In the genomic region with DNA sequence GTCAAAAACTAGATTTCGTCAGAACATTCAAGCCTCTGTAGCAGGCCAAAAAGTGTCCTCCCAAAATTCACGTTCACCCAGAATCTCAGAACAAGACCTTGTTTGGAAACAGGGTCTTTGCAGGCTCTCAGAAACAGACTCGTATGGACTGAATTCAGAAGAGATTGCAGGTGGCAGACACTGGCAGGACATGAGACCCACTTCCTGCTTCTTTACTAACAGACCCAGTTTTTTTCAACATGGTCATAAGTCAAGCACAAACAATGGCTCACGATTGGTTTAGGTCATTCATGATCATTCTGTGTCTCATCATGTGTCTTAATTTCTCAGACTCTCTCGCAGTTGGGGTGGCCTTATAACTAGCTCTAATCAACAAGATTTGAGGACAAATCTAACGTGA, we compare ENCODE assay signal across 2 cellular contexts.
TF ChIP-seq lines count a peak whose summit lies in the region.

No MANE protein-coding gene starts in this region.

TF ChIP-seq in HepG2, 621 proteins besides CTCF, POLR2A, EP300 and RAD21:
- TF ChIP-seq ZNF709 (CRISPR knock-in tag; IDR thresholded peaks at IDR 0.05) (no peak), CCAR2 (optimal IDR thresholded peaks at IDR 0.05; ENCODE audit: low read depth, low read length) (no peak), NFE2L1 (CRISPR knock-in tag; IDR thresholded peaks at IDR 0.05; ENCODE audit: borderline replicate concordance) (no peak), RELA (CRISPR knock-in tag; IDR thresholded peaks at IDR 0.05) (no peak), TBP (CRISPR knock-in tag; IDR thresholded peaks at IDR 0.05) (no peak), NFYC (CRISPR knock-in tag; IDR thresholded peaks at IDR 0.05) (no peak), ZNF446 (CRISPR knock-in tag; IDR thresholded peaks at IDR 0.05) (no peak), ZNF850 (CRISPR knock-in tag; conservative IDR thresholded peaks at IDR 0.05) (no peak), HHEX (CRISPR knock-in tag; IDR thresholded peaks at IDR 0.05) (no peak), ZNF207 (IDR thresholded peaks at IDR 0.05; ENCODE audit: borderline replicate concordance) (no peak), ZNF232 (CRISPR knock-in tag; IDR thresholded peaks at IDR 0.05; ENCODE audit: borderline replicate concordance) (no peak), ZFP82 (CRISPR knock-in tag; IDR thresholded peaks at IDR 0.05; ENCODE audit: borderline replicate concordance) (no peak), SRSF4 (IDR thresholded peaks at IDR 0.05; ENCODE audit: low read depth, low read length, poor library complexity, severe bottlenecking) (no peak), ZFP37 (CRISPR knock-in tag; IDR thresholded peaks at IDR 0.05; ENCODE audit: borderline replicate concordance) (no peak), ZNF20 (CRISPR knock-in tag; IDR thresholded peaks at IDR 0.05) (no peak)
- TF ChIP-seq, protein P1, sequence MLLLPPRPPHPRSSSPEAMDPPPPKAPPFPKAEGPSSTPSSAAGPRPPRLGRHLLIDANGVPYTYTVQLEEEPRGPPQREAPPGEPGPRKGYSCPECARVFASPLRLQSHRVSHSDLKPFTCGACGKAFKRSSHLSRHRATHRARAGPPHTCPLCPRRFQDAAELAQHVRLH (CRISPR knock-in tag; IDR thresholded peaks at IDR 0.05; ENCODE audit: borderline replicate concordance, low read depth): no peak
- TF ChIP-seq, protein P2, sequence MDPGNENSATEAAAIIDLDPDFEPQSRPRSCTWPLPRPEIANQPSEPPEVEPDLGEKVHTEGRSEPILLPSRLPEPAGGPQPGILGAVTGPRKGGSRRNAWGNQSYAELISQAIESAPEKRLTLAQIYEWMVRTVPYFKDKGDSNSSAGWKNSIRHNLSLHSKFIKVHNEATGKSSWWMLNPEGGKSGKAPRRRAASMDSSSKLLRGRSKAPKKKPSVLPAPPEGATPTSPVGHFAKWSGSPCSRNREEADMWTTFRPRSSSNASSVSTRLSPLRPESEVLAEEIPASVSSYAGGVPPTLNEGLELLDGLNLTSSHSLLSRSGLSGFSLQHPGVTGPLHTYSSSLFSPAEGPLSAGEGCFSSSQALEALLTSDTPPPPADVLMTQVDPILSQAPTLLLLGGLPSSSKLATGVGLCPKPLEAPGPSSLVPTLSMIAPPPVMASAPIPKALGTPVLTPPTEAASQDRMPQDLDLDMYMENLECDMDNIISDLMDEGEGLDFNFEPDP (CRISPR knock-in tag; conservative IDR thresholded peaks at IDR 0.05): no peak
- TF ChIP-seq, protein P3, sequence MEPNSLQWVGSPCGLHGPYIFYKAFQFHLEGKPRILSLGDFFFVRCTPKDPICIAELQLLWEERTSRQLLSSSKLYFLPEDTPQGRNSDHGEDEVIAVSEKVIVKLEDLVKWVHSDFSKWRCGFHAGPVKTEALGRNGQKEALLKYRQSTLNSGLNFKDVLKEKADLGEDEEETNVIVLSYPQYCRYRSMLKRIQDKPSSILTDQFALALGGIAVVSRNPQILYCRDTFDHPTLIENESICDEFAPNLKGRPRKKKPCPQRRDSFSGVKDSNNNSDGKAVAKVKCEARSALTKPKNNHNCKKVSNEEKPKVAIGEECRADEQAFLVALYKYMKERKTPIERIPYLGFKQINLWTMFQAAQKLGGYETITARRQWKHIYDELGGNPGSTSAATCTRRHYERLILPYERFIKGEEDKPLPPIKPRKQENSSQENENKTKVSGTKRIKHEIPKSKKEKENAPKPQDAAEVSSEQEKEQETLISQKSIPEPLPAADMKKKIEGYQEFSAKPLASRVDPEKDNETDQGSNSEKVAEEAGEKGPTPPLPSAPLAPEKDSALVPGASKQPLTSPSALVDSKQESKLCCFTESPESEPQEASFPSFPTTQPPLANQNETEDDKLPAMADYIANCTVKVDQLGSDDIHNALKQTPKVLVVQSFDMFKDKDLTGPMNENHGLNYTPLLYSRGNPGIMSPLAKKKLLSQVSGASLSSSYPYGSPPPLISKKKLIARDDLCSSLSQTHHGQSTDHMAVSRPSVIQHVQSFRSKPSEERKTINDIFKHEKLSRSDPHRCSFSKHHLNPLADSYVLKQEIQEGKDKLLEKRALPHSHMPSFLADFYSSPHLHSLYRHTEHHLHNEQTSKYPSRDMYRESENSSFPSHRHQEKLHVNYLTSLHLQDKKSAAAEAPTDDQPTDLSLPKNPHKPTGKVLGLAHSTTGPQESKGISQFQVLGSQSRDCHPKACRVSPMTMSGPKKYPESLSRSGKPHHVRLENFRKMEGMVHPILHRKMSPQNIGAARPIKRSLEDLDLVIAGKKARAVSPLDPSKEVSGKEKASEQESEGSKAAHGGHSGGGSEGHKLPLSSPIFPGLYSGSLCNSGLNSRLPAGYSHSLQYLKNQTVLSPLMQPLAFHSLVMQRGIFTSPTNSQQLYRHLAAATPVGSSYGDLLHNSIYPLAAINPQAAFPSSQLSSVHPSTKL (CRISPR knock-in tag; IDR thresholded peaks at IDR 0.05): no peak
- TF ChIP-seq, protein P4, sequence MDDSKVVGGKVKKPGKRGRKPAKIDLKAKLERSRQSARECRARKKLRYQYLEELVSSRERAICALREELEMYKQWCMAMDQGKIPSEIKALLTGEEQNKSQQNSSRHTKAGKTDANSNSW (CRISPR knock-in tag; IDR thresholded peaks at IDR 0.05; ENCODE audit: borderline replicate concordance): no peak
- TF ChIP-seq, protein P5, sequence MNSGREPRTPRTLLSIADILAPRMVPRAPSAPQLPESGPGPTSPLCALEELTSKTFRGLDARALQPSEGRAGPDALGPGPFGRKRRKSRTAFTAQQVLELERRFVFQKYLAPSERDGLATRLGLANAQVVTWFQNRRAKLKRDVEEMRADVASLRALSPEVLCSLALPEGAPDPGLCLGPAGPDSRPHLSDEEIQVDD (CRISPR knock-in tag; IDR thresholded peaks at IDR 0.05; ENCODE audit: borderline replicate concordance): no peak

TF ChIP-seq in GM12878, 131 proteins besides CTCF, POLR2A, EP300 and RAD21:
- TF ChIP-seq, protein P6, sequence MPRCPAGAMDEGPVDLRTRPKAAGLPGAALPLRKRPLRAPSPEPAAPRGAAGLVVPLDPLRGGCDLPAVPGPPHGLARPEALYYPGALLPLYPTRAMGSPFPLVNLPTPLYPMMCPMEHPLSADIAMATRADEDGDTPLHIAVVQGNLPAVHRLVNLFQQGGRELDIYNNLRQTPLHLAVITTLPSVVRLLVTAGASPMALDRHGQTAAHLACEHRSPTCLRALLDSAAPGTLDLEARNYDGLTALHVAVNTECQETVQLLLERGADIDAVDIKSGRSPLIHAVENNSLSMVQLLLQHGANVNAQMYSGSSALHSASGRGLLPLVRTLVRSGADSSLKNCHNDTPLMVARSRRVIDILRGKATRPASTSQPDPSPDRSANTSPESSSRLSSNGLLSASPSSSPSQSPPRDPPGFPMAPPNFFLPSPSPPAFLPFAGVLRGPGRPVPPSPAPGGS (IDR thresholded peaks at IDR 0.05; ENCODE audit: borderline replicate concordance, insufficient read depth, low read depth, low read length, poor library complexity, severe bottlenecking): peak; percentile 52
- TF ChIP-seq, protein P7, sequence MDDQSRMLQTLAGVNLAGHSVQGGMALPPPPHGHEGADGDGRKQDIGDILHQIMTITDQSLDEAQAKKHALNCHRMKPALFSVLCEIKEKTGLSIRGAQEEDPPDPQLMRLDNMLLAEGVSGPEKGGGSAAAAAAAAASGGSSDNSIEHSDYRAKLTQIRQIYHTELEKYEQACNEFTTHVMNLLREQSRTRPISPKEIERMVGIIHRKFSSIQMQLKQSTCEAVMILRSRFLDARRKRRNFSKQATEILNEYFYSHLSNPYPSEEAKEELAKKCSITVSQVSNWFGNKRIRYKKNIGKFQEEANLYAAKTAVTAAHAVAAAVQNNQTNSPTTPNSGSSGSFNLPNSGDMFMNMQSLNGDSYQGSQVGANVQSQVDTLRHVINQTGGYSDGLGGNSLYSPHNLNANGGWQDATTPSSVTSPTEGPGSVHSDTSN (IDR thresholded peaks at IDR 0.05; ENCODE audit: insufficient replicate concordance, low read depth, low read length): peak; percentile 11
- TF ChIP-seq SMARCA5 (IDR thresholded peaks at IDR 0.05): no peak
